In genomic region chr3:69532828-69533219, GRCh38 we compare ENCODE assay signal across 26 cellular contexts.
"Had no signal": no experiment of that assay in that cellular context is flagged by ENCODE, and none has a peak within 500 bp of the region (broad histone marks: within the 10 kb centered on the region; RNA-seq: fewer than 3 reads in every experiment).

No MANE protein-coding gene starts in this region.

- H3K9me3 ChIP-seq: esophagus muscularis mucosa, gastroesophageal sphincter, heart left ventricle, left lung, ovary, psoas muscle, right lobe of liver, testis, tibial nerve, upper lobe of left lung had no signal

- H3K27me3 ChIP-seq: foreskin keratinocyte, gastroesophageal sphincter, heart left ventricle, left lung, ovary, right lobe of liver, testis, tibial nerve, upper lobe of left lung had no signal

- H3K4me3 ChIP-seq: esophagus muscularis mucosa, gastroesophageal sphincter, heart left ventricle, left lung, ovary, psoas muscle, right lobe of liver, smooth muscle cell, testis, tibial nerve, upper lobe of left lung had no signal

- H3K4me2 ChIP-seq: smooth muscle cell had no signal

- H3K36me3 ChIP-seq: esophagus muscularis mucosa, gastroesophageal sphincter, heart left ventricle, left lung, ovary, right lobe of liver, tibial nerve, upper lobe of left lung had no signal

- ATAC-seq: foreskin keratinocyte; gastroesophageal sphincter; left lung; naive thymus-derived CD4-positive, alpha-beta T cell; psoas muscle; right lobe of liver; stimulated activated naive CD8-positive, alpha-beta T cell treated with anti-CD3 and anti-CD28 coated beads, Interleukin-15, amount 100 ng/mL, for 72 hours had no signal

- DNase-seq: effector CD8-positive, alpha-beta T cell; foreskin keratinocyte; heart left ventricle; hippocampal formation; left cardiac atrium; left lung; mesendoderm; midbrain; naive thymus-derived CD4-positive, alpha-beta T cell; occipital lobe; ovary; posterior cingulate gyrus; psoas muscle; right lobe of liver; stimulated activated CD4-positive, alpha-beta T cell treated with anti-CD3 and anti-CD28 coated beads, Interleukin-12 subunit alpha, Interleukin-12 subunit beta, amount 100 ng/mL, for 4 hours; stimulated activated CD4-positive, alpha-beta T cell treated with anti-CD3 and anti-CD28 coated beads, Interleukin-1b, Interleukin-23, amount 100 ng/mL, for 48 hours; stimulated activated CD4-positive, alpha-beta T cell treated with anti-CD3 and anti-CD28 coated beads, Interleukin-4, amount 100 ng/mL, for 1 hour; stimulated activated CD8-positive, alpha-beta memory T cell treated with anti-CD3 and anti-CD28 coated beads, Interleukin-4, amount 100 ng/mL, for 48 hours; stimulated activated naive CD4-positive, alpha-beta T cell; stimulated activated naive CD8-positive, alpha-beta T cell treated with anti-CD3 and anti-CD28 coated beads, Interleukin-15, amount 100 ng/mL, for 72 hours; testis; upper lobe of left lung had no signal

- H3K27ac ChIP-seq: esophagus muscularis mucosa, foreskin keratinocyte, gastroesophageal sphincter, left lung, ovary, psoas muscle, right lobe of liver, testis, tibial nerve, upper lobe of left lung had no signal

- H3K4me1 ChIP-seq: left lung, psoas muscle, testis had no signal
